ENCODE assay signal across 8 cellular contexts in genomic region chr22:42074153-42074750, GRCh38. TPM values are rescaled to one million over a fixed set of nuclear protein-coding genes. Genes with fewer than 3 reads are reported as not detected.
DNase-seq lines count a peak whose midpoint lies in the region; ATAC-seq and TF ChIP-seq lines count a peak whose summit lies in the region.

A gene with protein sequence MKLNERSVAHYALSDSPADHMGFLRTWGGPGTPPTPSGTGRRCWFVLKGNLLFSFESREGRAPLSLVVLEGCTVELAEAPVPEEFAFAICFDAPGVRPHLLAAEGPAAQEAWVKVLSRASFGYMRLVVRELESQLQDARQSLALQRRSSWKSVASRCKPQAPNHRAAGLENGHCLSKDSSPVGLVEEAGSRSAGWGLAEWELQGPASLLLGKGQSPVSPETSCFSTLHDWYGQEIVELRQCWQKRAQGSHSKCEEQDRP (plus strand): TSS chr22:42074248. CDS start chr22:42077294, 3,046 bp downstream.

- peaks cover 38% of the 10 kb centered on the region for H3K4me1 ChIP-seq in osteoblast (ENCODE audit: insufficient read depth, low read length)

- H3K9me3 ChIP-seq in osteoblast (ENCODE audit: low read depth, low read length), result no peaks in the 10 kb centered on the region

- peak within 1 kb of the TSS; percentile 87 for H3K4me3 ChIP-seq in osteoblast (ENCODE audit: insufficient read depth, low read length)

- ATAC-seq in GM18867 (IDR thresholded peaks at IDR 0.05; ENCODE audit: unreplicated experiment), result no peak

- peak; percentile 35 for TF ChIP-seq CTCF in osteoblast (IDR thresholded peaks at IDR 0.05; ENCODE audit: extremely low read depth, low read depth, low read length)

- DNase-seq in HT-29 (ENCODE audit: low spot score), result peak; percentile 25
- DNase-seq in activated T-cell treated with anti-CD3 and anti-CD28 coated beads, Interleukin-2, amount 50 U/mL, for 48 hours, result peak; percentile 69 to 78
- peak; percentile 36 for DNase-seq in fibroblast of peridontal ligament (ENCODE audit: extremely low read depth)
- DNase-seq in osteoblast (ENCODE audit: insufficient read length, low spot score, missing footprints), result peak; percentile 91
- DNase-seq in T1000 (lab: John Stamatoyannopoulos, UW), result no peak
- no peak for DNase-seq in COLO829 (ENCODE audit: low spot score)
- DNase-seq in pons (ENCODE audit: low spot score), result no peak

- H3K36me3 ChIP-seq in osteoblast (ENCODE audit: insufficient read depth, low read length), result peaks cover 30% of the 10 kb centered on the region

- peaks cover 25% of the 10 kb centered on the region for H3K79me2 ChIP-seq in osteoblast (ENCODE audit: insufficient read depth, low read length)

- H3K4me2 ChIP-seq in osteoblast (ENCODE audit: insufficient read depth, low read length), result peak within 1 kb of the TSS; percentile 84

- H2AFZ ChIP-seq in osteoblast (ENCODE audit: low read length), result peak within 1 kb of the TSS; percentile 70

- H3K27me3 ChIP-seq in osteoblast (ENCODE audit: insufficient read depth, low read length), result no peaks in the 10 kb centered on the region

- no peaks in the 10 kb centered on the region for H4K20me1 ChIP-seq in osteoblast (ENCODE audit: insufficient read depth, low read length)

- peak within 1 kb of the TSS; percentile 84 for H3K27ac ChIP-seq in osteoblast (ENCODE audit: low read depth, low read length)

RNA-seq across cellular contexts. Expression of the gene that starts here (rescaled TPM):
- total RNA-seq in HT-29 (2014; rRNA removed; shearing (Covaris generic)), result 5.1 and 6.5 TPM in 2 replicates
- 23.9 and 26.2 TPM in 2 replicates for total RNA-seq in osteoblast

Comparison
In these comparisons a context has a peak if more than half of its experiments do, and no peak if none do; other contexts are left out.
1. DNase-seq: peak in HT-29 (single experiment), activated T-cell treated with anti-CD3 and anti-CD28 coated beads, Interleukin-2, amount 50 U/mL, for 48 hours (2 of 2), fibroblast of peridontal ligament (single experiment) and osteoblast (single experiment); none in T1000 (single experiment), COLO829 (single experiment) and pons (single experiment).